In genomic region chr1:181501612-181502011, GRCh38 we compare ENCODE assay signal across 23 cellular contexts. TPM values are rescaled to one million over a fixed set of nuclear protein-coding genes. Genes with fewer than 3 reads are reported as not detected.
"Had no signal": no experiment of that assay in that cellular context is flagged by ENCODE, and none has a peak within 500 bp of the region (broad histone marks: within the 10 kb centered on the region; RNA-seq: fewer than 3 reads in every experiment).

No MANE protein-coding gene starts in this region.

- H3K79me2 ChIP-seq: parathyroid adenoma had no signal

- H3K4me3 ChIP-seq: dorsolateral prefrontal cortex, heart left ventricle, lung, psoas muscle, right lobe of liver, testis, tibial nerve, upper lobe of right lung, vagina had no signal

- H3K4me1 ChIP-seq: parathyroid adenoma, psoas muscle, right lobe of liver, testis, vagina had no signal

- H3K27ac ChIP-seq: dorsolateral prefrontal cortex, heart left ventricle, parathyroid adenoma, psoas muscle, right lobe of liver, testis, tibial nerve, upper lobe of right lung had no signal

- H3K9me3 Mint-ChIP-seq: stimulated activated effector memory CD8-positive, alpha-beta T cell treated with anti-CD3 and anti-CD28 coated beads, Interleukin-12 subunit alpha, Interleukin-12 subunit beta, amount 100 ng/mL, for 72 hours; stimulated activated naive CD8-positive, alpha-beta T cell treated with anti-CD3 and anti-CD28 coated beads, Interleukin-15, Interleukin-2, amounts not matched to agents 100 ng/mL and 50 ng/mL, for 24 hours had no signal

- H3K27me3 ChIP-seq: dorsolateral prefrontal cortex, right lobe of liver, testis, tibial nerve, upper lobe of right lung, vagina had no signal

- DNase-seq: cortex of kidney; dorsolateral prefrontal cortex; effector CD8-positive, alpha-beta T cell; foreskin melanocyte; heart left ventricle; hippocampal formation; left colon; left ventricle myocardium superior; mesenchymal stem cell; midbrain; psoas muscle; retina; right lobe of liver; stimulated activated CD4-positive, alpha-beta T cell treated with anti-CD3 and anti-CD28 coated beads, Interleukin-4, amount 100 ng/mL, for 1 hour; stimulated activated CD8-positive, alpha-beta memory T cell treated with anti-CD3 and anti-CD28 coated beads, Interleukin-4, amount 100 ng/mL, for 48 hours; testis; upper lobe of right lung had no signal

- H3K9ac ChIP-seq: parathyroid adenoma had no signal

- H3K36me3 Mint-ChIP-seq: stimulated activated effector memory CD8-positive, alpha-beta T cell treated with anti-CD3 and anti-CD28 coated beads, Interleukin-12 subunit alpha, Interleukin-12 subunit beta, amount 100 ng/mL, for 72 hours had no signal

- H2AFZ ChIP-seq: parathyroid adenoma had no signal

- H3K4me3 Mint-ChIP-seq: stimulated activated effector memory CD8-positive, alpha-beta T cell treated with anti-CD3 and anti-CD28 coated beads, Interleukin-12 subunit alpha, Interleukin-12 subunit beta, amount 100 ng/mL, for 72 hours; stimulated activated naive CD8-positive, alpha-beta T cell treated with anti-CD3 and anti-CD28 coated beads, Interleukin-15, Interleukin-2, amounts not matched to agents 100 ng/mL and 50 ng/mL, for 24 hours had no signal

- H3K36me3 ChIP-seq: heart left ventricle, right lobe of liver, tibial nerve, upper lobe of right lung, vagina had no signal

- H3K9me3 ChIP-seq: heart left ventricle, psoas muscle, right lobe of liver, testis, upper lobe of right lung, vagina had no signal

- H3K4me1 Mint-ChIP-seq: stimulated activated effector memory CD8-positive, alpha-beta T cell treated with anti-CD3 and anti-CD28 coated beads, Interleukin-12 subunit alpha, Interleukin-12 subunit beta, amount 100 ng/mL, for 72 hours had no signal

- ATAC-seq: heart left ventricle; left colon; left ventricle myocardium superior; psoas muscle; right lobe of liver; stimulated activated effector memory CD8-positive, alpha-beta T cell treated with anti-CD3 and anti-CD28 coated beads, Interleukin-12 subunit alpha, Interleukin-12 subunit beta, amount 100 ng/mL, for 72 hours; upper lobe of right lung had no signal

- H3K27ac Mint-ChIP-seq: stimulated activated effector memory CD8-positive, alpha-beta T cell treated with anti-CD3 and anti-CD28 coated beads, Interleukin-12 subunit alpha, Interleukin-12 subunit beta, amount 100 ng/mL, for 72 hours; stimulated activated naive CD8-positive, alpha-beta T cell treated with anti-CD3 and anti-CD28 coated beads, Interleukin-15, Interleukin-2, amounts not matched to agents 100 ng/mL and 50 ng/mL, for 24 hours had no signal

RNA-seq across cellular contexts. Expression of gene CACNA1E, which starts 18.3 kb away (rescaled TPM):
- total RNA-seq: tibial nerve, vagina had no signal
